10 cellular contexts compared by ENCODE assay signal in the genomic region with DNA sequence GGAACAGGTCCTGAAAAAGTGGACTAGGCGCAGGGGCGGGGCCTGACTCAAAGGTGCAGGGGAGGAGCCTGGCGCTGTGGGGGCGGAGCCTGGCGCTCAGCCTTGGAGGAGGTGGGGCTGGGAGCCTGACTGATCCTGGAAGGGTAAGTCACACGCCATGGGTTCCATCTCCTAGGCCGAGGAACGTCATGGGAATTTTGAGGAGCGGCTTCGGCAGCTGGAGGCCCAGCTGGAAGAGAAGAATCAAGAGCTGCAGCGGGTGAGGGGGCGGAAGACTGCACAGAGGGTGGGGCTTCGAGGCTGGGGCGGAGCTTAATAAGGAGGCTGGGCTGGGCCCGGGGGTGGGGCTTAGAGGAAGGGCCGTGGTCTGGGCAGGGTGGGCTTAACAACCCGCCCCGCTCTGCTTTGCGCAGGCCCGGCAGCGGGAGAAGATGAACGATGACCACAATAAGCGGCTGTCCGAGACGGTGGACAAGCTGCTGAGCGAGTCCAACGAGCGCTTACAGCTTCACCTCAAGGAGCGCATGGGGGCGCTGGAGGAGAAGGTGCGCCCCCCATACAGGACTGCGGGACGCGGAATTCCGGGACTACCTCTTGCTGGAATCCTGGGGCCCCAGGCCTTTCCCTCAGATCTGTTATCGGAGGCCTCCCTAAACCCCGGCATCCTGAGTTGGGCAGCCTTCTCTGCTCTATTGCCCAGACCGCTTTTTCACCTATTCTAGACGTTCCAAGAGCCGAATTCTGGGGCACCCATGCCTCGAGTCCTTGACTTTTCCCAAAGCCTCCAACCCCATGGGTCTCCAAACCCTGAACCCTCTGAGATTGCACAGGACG. TPM values are rescaled to one million over a fixed set of nuclear protein-coding genes. Genes with fewer than 3 reads are reported as not detected.
DNase-seq lines count a peak whose midpoint lies in the region; ATAC-seq and TF ChIP-seq lines count a peak whose summit lies in the region.
"Had no signal": no experiment of that assay in that cellular context is flagged by ENCODE, and none has a peak within 500 bp of the region (broad histone marks: within the 10 kb centered on the region; RNA-seq: fewer than 3 reads in every experiment).

No MANE protein-coding gene starts in this region.

- no peaks in the 10 kb centered on the region for H3K4me1 ChIP-seq in colonic mucosa
- peaks cover 27% of the 10 kb centered on the region for H3K4me1 ChIP-seq in mucosa of descending colon (ENCODE audit: low read depth)
- peaks cover 10% of the 10 kb centered on the region for H3K4me1 ChIP-seq in upper lobe of right lung

- H3K4me3 ChIP-seq in colonic mucosa (peak overlapping the region; percentile 6), mucosa of descending colon (no peak overlapping the region), upper lobe of right lung (peak overlapping the region; percentile 36)

- no peaks in the 10 kb centered on the region for H3K36me3 ChIP-seq in colonic mucosa
- no peaks in the 10 kb centered on the region for H3K36me3 ChIP-seq in mucosa of descending colon (ENCODE audit: low read depth)
- no peaks in the 10 kb centered on the region for H3K36me3 ChIP-seq in upper lobe of right lung

- in situ Hi-C loops in ACHN (cut with HindIII; ENCODE audit: low pct_ligation_motif_present, low pct_unique_long_range_greater_than_20kb, low sequenced_read_pairs): no loop called here

- no peak for TF ChIP-seq CTCF in colonic mucosa (IDR thresholded peaks at IDR 0.05)
- TF ChIP-seq CTCF in mucosa of descending colon (IDR thresholded peaks at IDR 0.05): no peak
- TF ChIP-seq CTCF in upper lobe of right lung (IDR thresholded peaks at IDR 0.05): peak; percentile 7

- no peak overlapping the region for H3K9ac ChIP-seq in colonic mucosa (ENCODE audit: low read depth in 2 of 2, low read length in 2 of 2)

- H3K27me3 ChIP-seq in colonic mucosa: no peaks in the 10 kb centered on the region
- H3K27me3 ChIP-seq in upper lobe of right lung: no peaks in the 10 kb centered on the region

- H3K9me3 ChIP-seq in colonic mucosa (no peaks in the 10 kb centered on the region), mucosa of descending colon (no peaks in the 10 kb centered on the region), upper lobe of right lung (no peaks in the 10 kb centered on the region)

- H3K27ac ChIP-seq in colonic mucosa: peak overlapping the region; percentile 33
- H3K27ac ChIP-seq in upper lobe of right lung: no peak overlapping the region

- intact Hi-C loops in Right ventricle myocardium inferior (cut with DNase I): no loop called here
- intact Hi-C loops in cardiac septum (cut with DNase I): no loop called here
- intact Hi-C loops in colonic mucosa (cut with DNase I): no loop called here
- intact Hi-C loops in mucosa of descending colon (cut with DNase I, micrococcal nuclease): no loop called here
- intact Hi-C loops in upper lobe of right lung (cut with DNase I): no loop called here

- DNase-seq in Right ventricle myocardium inferior (ENCODE audit: missing footprints) (peak; percentile 86), cardiac septum (ENCODE audit: low spot score) (no peak), colonic mucosa (peak; percentile 92), mucosa of descending colon (peak; percentile 83 to 96 (median 94)), upper lobe of right lung (peak; percentile 91), ACHN (no peak)

- ATAC-seq in Right ventricle myocardium inferior: peak; percentile 49
- peak; percentile 78 for ATAC-seq in mucosa of descending colon
- ATAC-seq in upper lobe of right lung: peak; percentile 86
- ATAC-seq in HG02970 (IDR thresholded peaks at IDR 0.05; ENCODE audit: low FRiP score, unreplicated experiment): no peak
- ATAC-seq in GM21526 (IDR thresholded peaks at IDR 0.05; ENCODE audit: low FRiP score, unreplicated experiment): no peak

RNA-seq across cellular contexts. Expression of gene PPFIA3, which starts 14.5 kb away (rescaled TPM):
- 4.1 TPM for total RNA-seq in Right ventricle myocardium inferior
- 10.1 TPM for total RNA-seq in cardiac septum
- total RNA-seq in colonic mucosa: 10 to 100 TPM; 27.5 to 36.3 TPM
- 10 to 100 TPM; 15.1 to 21.4 (median 19.6) TPM for total RNA-seq in mucosa of descending colon
- total RNA-seq in upper lobe of right lung: 10.7 TPM

RNA-seq across cellular contexts. Expression of gene C19orf73, which starts 14.9 kb away (rescaled TPM):
- 1.8 TPM for total RNA-seq in Right ventricle myocardium inferior
- total RNA-seq in cardiac septum: 1.0 TPM
- 1 to 10 TPM; 3.5 to 4.8 TPM for total RNA-seq in colonic mucosa
- total RNA-seq in mucosa of descending colon: 1 to 10 TPM; 1.8 to 3.2 (median 2.1) TPM
- total RNA-seq in upper lobe of right lung: 1.5 TPM

RNA-seq across cellular contexts. Expression of gene LIN7B, which starts 19.7 kb away (rescaled TPM):
- total RNA-seq in Right ventricle myocardium inferior (21.1 TPM), cardiac septum (24.7 TPM), colonic mucosa (10 to 100 TPM; 11.8 to 14.6 TPM), mucosa of descending colon (10 to 100 TPM in 2 of 3 donors, 1 to 10 TPM in 1; 7.2 to 20.4 (median 11.7) TPM), upper lobe of right lung (12.2 TPM)

RNA-seq across cellular contexts. Expression of gene HRC, which starts 21.4 kb away (rescaled TPM):
- 843 TPM for total RNA-seq in Right ventricle myocardium inferior
- total RNA-seq in cardiac septum: 907 TPM
- 1 to 10 TPM in 1 of 2 donors, under 1 TPM in 1; 0.53 to 1.8 TPM for total RNA-seq in colonic mucosa
- 1 to 10 TPM in 2 of 3 donors, under 1 TPM in 1; 0.73 to 1.9 (median 1.2) TPM for total RNA-seq in mucosa of descending colon
- total RNA-seq in upper lobe of right lung: 2.2 TPM
- total RNA-seq: Daoy, SK-MEL-5 had no signal

RNA-seq across cellular contexts. Expression of gene TRPM4, which starts 23.8 kb away (rescaled TPM):
- total RNA-seq in Right ventricle myocardium inferior: 28.5 TPM
- total RNA-seq in cardiac septum: 44.1 TPM
- 100 to 1,000 TPM; 175 to 307 TPM for total RNA-seq in colonic mucosa
- 100 to 1,000 TPM; 182 to 398 (median 274) TPM for total RNA-seq in mucosa of descending colon
- 44.3 TPM for total RNA-seq in upper lobe of right lung

Comparison
In these comparisons a context has a peak if more than half of its experiments do, and no peak if none do; other contexts are left out.
1. DNase-seq: peak in Right ventricle myocardium inferior (single experiment), colonic mucosa (single experiment), mucosa of descending colon (3 of 3) and upper lobe of right lung (single experiment); none in cardiac septum (single experiment) and ACHN (single experiment).
2. ATAC-seq: peak in Right ventricle myocardium inferior (single experiment), mucosa of descending colon (single experiment) and upper lobe of right lung (single experiment); none in HG02970 (single experiment) and GM21526 (single experiment).